In the genomic region with DNA sequence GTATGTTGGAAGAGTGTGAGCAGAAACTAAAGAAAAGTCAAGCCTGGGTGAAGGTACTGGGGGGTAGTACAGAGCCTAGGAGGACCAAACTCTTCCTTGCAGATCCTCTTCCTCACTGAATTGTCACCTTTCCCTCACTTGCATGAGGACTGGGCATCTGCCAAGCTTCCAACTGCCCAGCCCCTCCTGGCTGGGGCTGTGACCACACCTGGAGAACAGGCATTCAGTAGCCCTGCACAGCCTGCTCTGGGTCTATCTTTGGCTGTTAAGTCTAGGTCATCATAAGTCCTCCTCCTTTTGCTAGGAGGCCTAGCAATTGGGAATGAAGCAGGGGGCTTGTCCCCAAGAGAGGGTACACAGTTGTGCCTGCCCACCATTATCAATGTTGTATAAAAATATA, we compare ENCODE assay signal across 1 cellular context.
TF ChIP-seq lines count a peak whose summit lies in the region.

No MANE protein-coding gene starts in this region.

TF ChIP-seq in HepG2, 621 proteins besides CTCF, POLR2A, EP300 and RAD21:
- TF ChIP-seq ZNF713 (CRISPR knock-in tag; IDR thresholded peaks at IDR 0.05), result no peak
- no peak for TF ChIP-seq ZNF615 (CRISPR knock-in tag; IDR thresholded peaks at IDR 0.05; ENCODE audit: borderline replicate concordance)
- TF ChIP-seq ZNF281 (CRISPR knock-in tag; IDR thresholded peaks at IDR 0.05; ENCODE audit: borderline replicate concordance), result no peak
- no peak for TF ChIP-seq ZNF737 (CRISPR knock-in tag; IDR thresholded peaks at IDR 0.05; ENCODE audit: borderline replicate concordance)
- TF ChIP-seq MBD4 (IDR thresholded peaks at IDR 0.05; ENCODE audit: borderline replicate concordance, low read length), result no peak
